In the genomic region with DNA sequence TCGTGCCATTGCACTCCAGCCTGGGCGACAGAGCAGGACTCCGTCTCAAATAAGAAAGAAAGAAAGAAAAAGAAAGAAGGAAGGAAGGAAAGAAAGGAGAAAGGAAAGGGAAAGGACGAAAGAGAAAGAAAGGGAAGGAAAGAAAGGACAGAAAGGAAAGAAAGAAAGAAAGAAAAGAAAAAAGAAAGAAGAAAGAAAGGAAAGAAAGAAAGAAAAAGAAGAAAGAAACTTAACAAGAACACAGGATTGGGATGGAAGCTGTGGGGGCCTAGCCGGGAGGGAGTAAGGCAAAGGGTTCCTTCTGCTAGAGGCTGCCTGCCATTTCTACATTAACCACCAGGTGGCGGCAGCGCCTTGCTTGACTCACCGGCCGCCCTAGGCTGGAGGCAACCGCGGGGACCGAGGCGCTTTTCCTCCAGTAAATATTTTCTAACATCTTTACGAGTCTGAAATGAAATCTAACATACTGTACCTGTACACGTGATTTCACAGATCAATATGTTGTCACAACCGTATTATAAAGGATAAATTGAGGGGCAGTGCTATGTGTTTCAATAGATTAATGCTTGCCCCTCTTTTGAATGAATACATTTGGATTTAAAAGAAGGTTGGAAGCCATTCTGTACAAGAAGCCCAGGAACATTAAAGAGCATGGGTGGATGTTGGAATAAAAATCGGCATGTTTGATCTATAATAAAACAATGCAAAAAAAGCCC, we compare ENCODE assay signal across 8 cellular contexts. TPM values are rescaled to one million over a fixed set of nuclear protein-coding genes. Genes with fewer than 3 reads are reported as not detected.
DNase-seq lines count a peak whose midpoint lies in the region; ATAC-seq and TF ChIP-seq lines count a peak whose summit lies in the region.

No MANE protein-coding gene starts in this region.

- TF ChIP-seq CTCF in PC-9 (conservative IDR thresholded peaks at IDR 0.05): peak; percentile 98
- TF ChIP-seq CTCF in endothelial cell (IDR thresholded peaks at IDR 0.05; ENCODE audit: unreplicated experiment): peak; percentile 97

- H3K4me1 Mint-ChIP-seq in IgD-negative memory B cell (peaks cover 6 to 11% (median 6%) of the 10 kb centered on the region in 3 donors), endothelial cell (ENCODE audit: unreplicated experiment) (peaks cover 6% of the 10 kb centered on the region)

- H2AFZ ChIP-seq in PC-9: peak overlapping the region; percentile 67

- POLR2A ChIA-PET in PC-9 (lab: Charles Lee; ENCODE audit: unreplicated experiment): interaction anchor here (0.6 kb wide), 2 partner anchors 55 to 57 kb away, joined by 4 to 5 read pairs; no protein-coding TSS in a partner anchor

- no peaks in the 10 kb centered on the region for H3K9me3 Mint-ChIP-seq in IgD-negative memory B cell
- no peaks in the 10 kb centered on the region for H3K9me3 Mint-ChIP-seq in endothelial cell (ENCODE audit: unreplicated experiment)

- no peaks in the 10 kb centered on the region for H3K36me3 ChIP-seq in PC-9 (ENCODE audit: low read depth)

- ATAC-seq in HG02623 (IDR thresholded peaks at IDR 0.05; ENCODE audit: unreplicated experiment): no peak

- peak overlapping the region; percentile 44; the same call in 1 of the 2 replicates for H3K4me3 ChIP-seq in PC-9

- H3K4me1 ChIP-seq in PC-9 (replicated peaks; ENCODE audit: insufficient read depth): peaks cover 10% of the 10 kb centered on the region; the same call in 1 of the 2 replicates

- H3K9me3 ChIP-seq in PC-9 (ENCODE audit: insufficient read depth, low read depth): no peaks in the 10 kb centered on the region

- H3K4me2 ChIP-seq in PC-9: peak overlapping the region; percentile 78

- H3K79me2 ChIP-seq in PC-9 (ENCODE audit: low read depth): no peaks in the 10 kb centered on the region

- peak overlapping the region; percentile 13 to 64 (median 53) for H3K27ac Mint-ChIP-seq in IgD-negative memory B cell
- H3K27ac Mint-ChIP-seq in endothelial cell (ENCODE audit: unreplicated experiment): no peak overlapping the region

- CTCF ChIA-PET in PC-9 (lab: Charles Lee): interaction anchor here (0.7 kb wide), 2 partner anchors 56 to 193 kb away, joined by 3 to 12 read pairs; no protein-coding TSS in a partner anchor

- H3K27me3 ChIP-seq in PC-9 (ENCODE audit: insufficient read depth, low read depth): no peaks in the 10 kb centered on the region

- no peak overlapping the region for H3K27ac ChIP-seq in PC-9

- H3F3A ChIP-seq in PC-9 (ENCODE audit: insufficient read depth, low read depth): peaks cover 19% of the 10 kb centered on the region; the same call in 1 of the 2 replicates

- intact Hi-C loops in PC-9 (cut with micrococcal nuclease; ENCODE audit: unreplicated experiment): loop anchor here (1.0 to 10.0 kb wide), 5 partner anchors 154 to 1306 kb away; no protein-coding TSS in a partner anchor

- H3K36me3 Mint-ChIP-seq in IgD-negative memory B cell (peaks cover 2% of the 10 kb centered on the region), endothelial cell (ENCODE audit: low read depth, unreplicated experiment) (no peaks in the 10 kb centered on the region)

- H4K20me1 ChIP-seq in PC-9 (ENCODE audit: insufficient read depth): no peaks in the 10 kb centered on the region

- H3K27me3 Mint-ChIP-seq in IgD-negative memory B cell (peaks cover 14% of the 10 kb centered on the region), endothelial cell (ENCODE audit: unreplicated experiment) (peaks cover 14% of the 10 kb centered on the region)

- peak overlapping the region in 3 of 4 donors; percentile 53 to 70 (median 59) for H3K4me3 Mint-ChIP-seq in IgD-negative memory B cell
- H3K4me3 Mint-ChIP-seq in endothelial cell (ENCODE audit: unreplicated experiment): no peak overlapping the region

- no peaks in the 10 kb centered on the region for H3K9me2 ChIP-seq in PC-9 (ENCODE audit: insufficient read depth)

- peak; percentile 80 for DNase-seq in DMS153 treated with DMSO at 0.1 percent for 48 hours (lab: John Stamatoyannopoulos, UW; ENCODE audit: unreplicated experiment)
- peak; percentile 65 to 83 for DNase-seq in PC-9
- peak; percentile 86 for DNase-seq in activated T-cell treated with anti-CD3 and anti-CD28 coated beads for 4 hours
- peak; percentile 95 for DNase-seq in endothelial cell (ENCODE audit: low spot score)
- peak; percentile 92 for DNase-seq in mucosa of gallbladder (ENCODE audit: low spot score)
- DNase-seq in stimulated activated CD8-positive, alpha-beta memory T cell treated with anti-CD3 and anti-CD28 coated beads, Interleukin-4, amount 100 ng/mL, for 48 hours: peak; percentile 97

- BruUV-seq in PC-9 (replicated peaks; lab: Mats Ljungman, UMichigan): no TSS peak

RNA-seq across cellular contexts. Expression of gene GJD3, which starts 6.1 kb away (rescaled TPM):
- polyA plus RNA-seq in IgD-negative memory B cell: not detected
- total RNA-seq in PC-9 (2021) (not detected in 2 replicates), endothelial cell (ENCODE audit: unreplicated experiment) (1.1 TPM), mucosa of gallbladder (1.9 TPM)

RNA-seq across cellular contexts. Expression of gene RARA, which starts 49.5 kb away (rescaled TPM):
- 13.7 TPM for polyA plus RNA-seq in IgD-negative memory B cell
- total RNA-seq in PC-9 (2021) (21.5 and 21.8 TPM in 2 replicates), endothelial cell (ENCODE audit: unreplicated experiment) (42.8 TPM), mucosa of gallbladder (39.4 TPM)

RNA-seq across cellular contexts. Expression of gene TOP2A, which starts 59.2 kb away (rescaled TPM):
- polyA plus RNA-seq in IgD-negative memory B cell: not detected
- total RNA-seq in PC-9 (2021): 156 and 235 TPM in 2 replicates
- total RNA-seq in endothelial cell (ENCODE audit: unreplicated experiment): 28.3 TPM
- 5.2 TPM for total RNA-seq in mucosa of gallbladder
